20 cellular contexts compared by ENCODE assay signal in the genomic region with DNA sequence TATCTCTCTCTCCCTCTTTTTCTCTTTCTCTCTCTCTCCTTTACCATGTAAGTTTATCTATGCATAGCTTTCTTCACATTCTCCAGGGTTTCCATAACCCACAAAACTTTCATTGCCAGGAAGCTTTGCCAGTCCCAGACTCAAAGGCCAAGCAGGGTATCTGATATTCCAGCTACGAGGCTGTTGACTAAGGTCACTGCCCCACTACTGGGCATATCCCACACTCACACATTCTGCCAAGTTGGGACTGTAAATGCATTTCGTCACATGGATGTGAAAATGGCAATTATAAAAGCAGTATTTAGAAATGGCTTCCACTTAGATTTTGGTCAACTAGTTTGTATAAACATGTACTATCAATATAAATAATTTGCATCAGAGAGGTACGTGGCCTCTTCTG. TPM values are rescaled to one million over a fixed set of nuclear protein-coding genes. Genes with fewer than 3 reads are reported as not detected.
A peak's percentile ranks its signal among the peaks of the same experiment; 100 is the strongest.
DNase-seq lines count a peak whose midpoint lies in the region; ATAC-seq and TF ChIP-seq lines count a peak whose summit lies in the region.
"Had no signal": no experiment of that assay in that cellular context is flagged by ENCODE, and none has a peak within 500 bp of the region (broad histone marks: within the 10 kb centered on the region; RNA-seq: fewer than 3 reads in every experiment).

No MANE protein-coding gene starts in this region.

- H4K91ac ChIP-seq in IMR-90 (ENCODE audit: insufficient read depth, low read depth, low read length) (no peak overlapping the region; the same call in 1 of the 2 replicates), trophoblast cell (ENCODE audit: low read depth, low read length) (peak overlapping the region; percentile 74)

- H3K4ac ChIP-seq in IMR-90 (ENCODE audit: low read depth, low read length): no peak overlapping the region
- no peak overlapping the region for H3K4ac ChIP-seq in trophoblast cell (ENCODE audit: low read depth, low read length)

- H3K4me1 Mint-ChIP-seq in dendritic cell treated with granulocyte-macrophage colony-stimulating factor and Interleukin-4, amounts not matched to agents 40 ng/mL and 50 ng/mL, for 4 days (ENCODE audit: low read depth): peaks cover 6% of the 10 kb centered on the region

- dilution Hi-C loops in IMR-90 (cut with HindIII; ENCODE audit: low sequenced_read_pairs, unreplicated experiment): no loop called here

- H3K4me1 ChIP-seq in IMR-90 (ENCODE audit: control insufficient read depth, insufficient read depth, low read length) (peaks cover 21% of the 10 kb centered on the region), right lobe of liver (peaks cover 0 to 25% (median 0%) of the 10 kb centered on the region in 4 donors), trophoblast cell (ENCODE audit: control insufficient read depth in 1 of 2, insufficient read depth in 2 of 2, low read length in 2 of 2) (peaks cover 9 to 14% of the 10 kb centered on the region in 2 experiments)

- peaks cover 3% of the 10 kb centered on the region; the same call in 1 of the 2 replicates for H3K9me1 ChIP-seq in IMR-90 (ENCODE audit: insufficient read depth, low read length)

- no peak overlapping the region for H3K23ac ChIP-seq in IMR-90 (ENCODE audit: low read depth, low read length)
- H3K23ac ChIP-seq in trophoblast cell (ENCODE audit: low read length): no peak overlapping the region

- H3K79me2 ChIP-seq in trophoblast cell (ENCODE audit: control insufficient read depth, insufficient read depth, low read length, poor library complexity): no peaks in the 10 kb centered on the region

- ATAC-seq in IMR-90 (ENCODE audit: low read depth) (no peak), right lobe of liver (peak; percentile 87 to 92 (median 92)), HG03354 (IDR thresholded peaks at IDR 0.05; ENCODE audit: poor library complexity, severe bottlenecking, unreplicated experiment) (no peak), GM21423 (IDR thresholded peaks at IDR 0.05; ENCODE audit: unreplicated experiment) (no peak)

- H2AK5ac ChIP-seq in IMR-90 (ENCODE audit: low read depth, low read length): 0 out of 2 replicates have a peak overlapping the region, but pooled peaks have one; percentile 25
- no peak overlapping the region for H2AK5ac ChIP-seq in trophoblast cell (ENCODE audit: low read length)

- no peak overlapping the region for H2BK15ac ChIP-seq in IMR-90 (ENCODE audit: low read depth, low read length)

- H3K27ac ChIP-seq in IMR-90 (ENCODE audit: insufficient read depth, low read length): no peak overlapping the region
- H3K27ac ChIP-seq in right lobe of liver: peak overlapping the region in 1 of 3 donors; percentile 21
- H3K27ac ChIP-seq in trophoblast cell (ENCODE audit: low read depth, low read length): no peak overlapping the region
- H3K27ac ChIP-seq: C4-2B, GM23248, RWPE1 had no signal

- H4K5ac ChIP-seq in IMR-90 (ENCODE audit: low read depth, low read length): 0 out of 2 replicates have a peak overlapping the region, but pooled peaks have one; percentile 7

- H3K14ac ChIP-seq in IMR-90 (replicated peaks; ENCODE audit: low read depth, low read length) (no peak overlapping the region), trophoblast cell (ENCODE audit: low read length) (no peak overlapping the region)

- no CpG with 5 or more reads among the region's 3 CpGs for WGBS in IMR-90 (ENCODE audit: extremely low coverage in 2 of 2, insufficient read length in 1 of 2), 2 experiments
- WGBS in right lobe of liver (ENCODE audit: insufficient coverage, low coverage, low lambda C conversion rate, missing lambda C conversion rate): 19% methylated on average over 3 of the region's 3 CpGs
- no CpG with 5 or more reads among the region's 3 CpGs for WGBS in trophoblast cell (ENCODE audit: extremely low coverage, insufficient coverage, insufficient read length)

- H3K18ac ChIP-seq in IMR-90 (ENCODE audit: low read depth, low read length) (peak overlapping the region; percentile 11), trophoblast cell (ENCODE audit: low read length) (no peak overlapping the region)

- H2AFZ ChIP-seq in IMR-90 (replicated peaks; ENCODE audit: low read length, poor library complexity): no peak overlapping the region
- no peak overlapping the region for H2AFZ ChIP-seq in trophoblast cell (ENCODE audit: insufficient read depth, low read length, poor library complexity)
- H2AFZ ChIP-seq: GM23248 had no signal

- CTCF ChIA-PET in IMR-90 (lab: Yijun Ruan, JAX): no interaction called here

- H3K27me3 Mint-ChIP-seq in dendritic cell treated with granulocyte-macrophage colony-stimulating factor and Interleukin-4, amounts not matched to agents 40 ng/mL and 50 ng/mL, for 4 days: no peaks in the 10 kb centered on the region

- H3K9ac ChIP-seq in IMR-90 (ENCODE audit: low read depth, low read length) (no peak overlapping the region), trophoblast cell (ENCODE audit: low read length) (no peak overlapping the region)
- H3K9ac ChIP-seq: GM23248 had no signal

- BruUV-seq in IMR-90 (replicated peaks; lab: Mats Ljungman, UMichigan): no TSS peak

- no peak overlapping the region for H3K4me3 Mint-ChIP-seq in dendritic cell treated with granulocyte-macrophage colony-stimulating factor and Interleukin-4, amounts not matched to agents 40 ng/mL and 50 ng/mL, for 4 days
- H3K4me3 Mint-ChIP-seq: H9, HFFc6 had no signal

- POLR2A ChIA-PET in IMR-90 (lab: Charles Lee; ENCODE audit: unreplicated experiment): no interaction called here

- H2BK12ac ChIP-seq in trophoblast cell (ENCODE audit: low read length): peak overlapping the region; percentile 88

- no peak for DNase-seq in IMR-90
- DNase-seq in right lobe of liver: peak in 2 of 3 donors; percentile 22 to 61
- no peak for DNase-seq in trophoblast cell
- no peak for DNase-seq in inferior parietal cortex (ENCODE audit: extremely low spot score)
- DNase-seq in ecto neural progenitor cell (ENCODE audit: low spot score): no peak
- DNase-seq: DMS79, GM23248, H9, HFFc6, NCI-H1092 treated with DMSO at 0.1 percent for 48 hours, NCI-H1436 treated with DMSO at 0.1 percent for 48 hours, NCI-H2029, NCI-H2227 treated with DMSO at 0.1 percent for 48 hours, NCI-H510A, SHP77 treated with DMSO at 0.1 percent for 48 hours had no signal

- H3K36me3 ChIP-seq in IMR-90 (ENCODE audit: control insufficient read depth, insufficient read depth, low read length): no peaks in the 10 kb centered on the region
- H3K36me3 ChIP-seq in right lobe of liver: no peaks in the 10 kb centered on the region
- H3K36me3 ChIP-seq in trophoblast cell (ENCODE audit: control insufficient read depth in 1 of 2, insufficient read depth in 2 of 2, low read length in 2 of 2): no peaks in the 10 kb centered on the region

- intact Hi-C loops in IMR-90 (cut with micrococcal nuclease) (no loop called here), right lobe of liver (cut with DNase I) (no loop called here)
- intact Hi-C loops in dendritic cell treated with granulocyte-macrophage colony-stimulating factor and Interleukin-4, amounts not matched to agents 40 ng/mL and 50 ng/mL, for 4 days (cut with micrococcal nuclease): no loop called here

- peak overlapping the region; percentile 7 for H3K27ac Mint-ChIP-seq in dendritic cell treated with granulocyte-macrophage colony-stimulating factor and Interleukin-4, amounts not matched to agents 40 ng/mL and 50 ng/mL, for 4 days
- H3K27ac Mint-ChIP-seq: H9, HFFc6 had no signal

- no peak overlapping the region for H3K56ac ChIP-seq in IMR-90 (ENCODE audit: extremely low read depth, insufficient read depth, low read length)

- H3K4me2 ChIP-seq in IMR-90 (ENCODE audit: low read depth, low read length): no peak overlapping the region
- no peak overlapping the region for H3K4me2 ChIP-seq in trophoblast cell (ENCODE audit: low read length)

- H2BK120ac ChIP-seq in IMR-90 (ENCODE audit: low read depth, low read length) (peak overlapping the region; percentile 39), trophoblast cell (ENCODE audit: insufficient read depth, low read length, poor library complexity) (no peak overlapping the region)

- TF ChIP-seq CTCF in IMR-90 (conservative IDR thresholded peaks at IDR 0.05; ENCODE audit: low read depth, low read length): no peak
- TF ChIP-seq CTCF in right lobe of liver (IDR thresholded peaks at IDR 0.05): no peak

- H2AK9ac ChIP-seq in IMR-90 (replicated peaks; ENCODE audit: low read depth, low read length, poor library complexity): no peak overlapping the region

- H3K9me3 ChIP-seq in IMR-90 (ENCODE audit: control insufficient read depth, insufficient read depth, low read length) (no peaks in the 10 kb centered on the region), right lobe of liver (no peaks in the 10 kb centered on the region), trophoblast cell (ENCODE audit: insufficient read depth, low read depth, low read length) (no peaks in the 10 kb centered on the region)

- H4K12ac ChIP-seq in trophoblast cell (ENCODE audit: low read depth, low read length): no peak overlapping the region

- no peaks in the 10 kb centered on the region for H3K36me3 Mint-ChIP-seq in dendritic cell treated with granulocyte-macrophage colony-stimulating factor and Interleukin-4, amounts not matched to agents 40 ng/mL and 50 ng/mL, for 4 days (ENCODE audit: low read depth)

- in situ Hi-C loops in IMR-90 (cut with MboI; ENCODE audit: low sequenced_read_pairs): no loop called here

- no peaks in the 10 kb centered on the region for H3K79me1 ChIP-seq in IMR-90 (ENCODE audit: low read depth in 1 of 2, low read length in 2 of 2)
- peaks cover 7% of the 10 kb centered on the region for H3K79me1 ChIP-seq in trophoblast cell (ENCODE audit: low read length)

- H2BK20ac ChIP-seq in IMR-90 (ENCODE audit: low read depth, low read length): peak overlapping the region; percentile 54; the same call in 1 of the 2 replicates

- H2BK5ac ChIP-seq in IMR-90 (ENCODE audit: low read depth, low read length, poor library complexity, severe bottlenecking): no peak overlapping the region
- H2BK5ac ChIP-seq in trophoblast cell (ENCODE audit: low read depth, low read length, poor library complexity): no peak overlapping the region

- no peak for TF ChIP-seq RAD21 in IMR-90 (IDR thresholded peaks at IDR 0.05; ENCODE audit: low read length)

- H3K27me3 ChIP-seq in IMR-90 (ENCODE audit: control insufficient read depth, insufficient read depth, low read length) (no peaks in the 10 kb centered on the region), right lobe of liver (no peaks in the 10 kb centered on the region), trophoblast cell (ENCODE audit: insufficient read depth, low read length) (no peaks in the 10 kb centered on the region)

- H3K4me3 ChIP-seq in IMR-90 (ENCODE audit: insufficient read depth, low read depth, low read length) (no peak overlapping the region), right lobe of liver (no peak overlapping the region), trophoblast cell (ENCODE audit: low read depth, low read length) (no peak overlapping the region)
- H3K4me3 ChIP-seq: GM23248 had no signal

- H4K8ac ChIP-seq in IMR-90 (ENCODE audit: low read depth in 2 of 2, low read length in 2 of 2) (no peak overlapping the region), trophoblast cell (ENCODE audit: low read depth, low read length) (no peak overlapping the region)

- no peaks in the 10 kb centered on the region for H3K9me3 Mint-ChIP-seq in dendritic cell treated with granulocyte-macrophage colony-stimulating factor and Interleukin-4, amounts not matched to agents 40 ng/mL and 50 ng/mL, for 4 days
- H3K9me3 Mint-ChIP-seq: H9, HFFc6 had no signal

- H4K20me1 ChIP-seq in IMR-90 (ENCODE audit: insufficient read depth, low read length): no peaks in the 10 kb centered on the region

- TF ChIP-seq POLR2A in IMR-90 (IDR thresholded peaks at IDR 0.05; ENCODE audit: low read depth, low read length) (no peak), right lobe of liver (IDR thresholded peaks at IDR 0.05) (no peak)

RNA-seq across cellular contexts. Expression of gene SEPTIN7, which starts 43.3 kb away (rescaled TPM):
- 239 and 270 TPM in 2 replicates for total RNA-seq in IMR-90 (2012; rRNA removed)
- 112 and 150 TPM in 2 replicates for polyA plus RNA-seq in IMR-90 (2012; rRNA removed)
- 20.5 and 27.9 TPM in 2 replicates for polyA plus RNA-seq in IMR-90 (2012; cell fraction: cytosol; rRNA removed)
- polyA plus RNA-seq in IMR-90 (2012; cell fraction: nucleus; rRNA removed; ENCODE audit: low replicate concordance): 5.8 and 66.9 TPM in 2 replicates
- 10 to 100 TPM; 35.2 to 67.7 (median 56.5) TPM for total RNA-seq in right lobe of liver
- polyA plus RNA-seq in trophoblast cell (2013): 262 and 267 TPM in 2 replicates

Comparison
In these comparisons a context has a peak if more than half of its experiments do, and no peak if none do; other contexts are left out.
1. ATAC-seq: peak in right lobe of liver (4 of 4); none in IMR-90 (single experiment), HG03354 (single experiment) and GM21423 (single experiment).
2. DNase-seq: peak in right lobe of liver (2 of 3); none in IMR-90 (single experiment), trophoblast cell (0 of 2), inferior parietal cortex (single experiment) and ecto neural progenitor cell (single experiment).